ENCODE assay signal across 9 cellular contexts in genomic region chr19:56567274-56568120, GRCh38. TPM values are rescaled to one million over a fixed set of nuclear protein-coding genes. Genes with fewer than 3 reads are reported as not detected.
A peak's percentile ranks its signal among the peaks of the same experiment; 100 is the strongest.
DNase-seq lines count a peak whose midpoint lies in the region; ATAC-seq, FAIRE-seq and TF ChIP-seq lines count a peak whose summit lies in the region.
"Had no signal": no experiment of that assay in that cellular context is flagged by ENCODE, and none has a peak within 500 bp of the region (broad histone marks: within the 10 kb centered on the region; RNA-seq: fewer than 3 reads in every experiment).

ZNF470 (plus strand) TSS chr19:56567468; CDS start chr19:56570312, 2,844 bp downstream.

- H4K91ac ChIP-seq in H1 (replicated peaks; ENCODE audit: insufficient read length, low read length): peak within 1 kb of the TSS; percentile 98

- no peaks in the 10 kb centered on the region for H3K27me3 ChIP-seq in H1 (replicated peaks in 1 of 4; ENCODE audit: control insufficient read depth in 3 of 4, extremely low read depth in 1 of 4, insufficient read depth in 3 of 4, low read length in 3 of 4)

- H2BK12ac ChIP-seq in H1 (ENCODE audit: low read depth, low read length): peak within 1 kb of the TSS; percentile 27; the same call in 1 of the 2 replicates

- no peak within 1 kb of the TSS for H2BK15ac ChIP-seq in H1 (ENCODE audit: low read length)

- peaks cover 2 to 37% (median 17%) of the 10 kb centered on the region in 4 experiments; a peak in 7 of 8 replicates for H3K36me3 ChIP-seq in H1 (ENCODE audit: control insufficient read depth in 2 of 4, insufficient read depth in 4 of 4, low read length in 3 of 4)

- H3K4me1 ChIP-seq in H1 (replicated peaks in 1 of 4; ENCODE audit: control insufficient read depth in 3 of 4, insufficient read depth in 4 of 4, low read length in 3 of 4): no peaks in the 10 kb centered on the region; a peak in 1 of 7 replicates

- peak within 1 kb of the TSS; percentile 93 for H3K4me3 Mint-ChIP-seq in activated CD8-positive, alpha-beta memory T cell treated with anti-CD3 and anti-CD28 coated beads, Interleukin-2, amount 10 ng/mL, durations not matched to agents 7 days and 5 days
- peak within 1 kb of the TSS; percentile 92 for H3K4me3 Mint-ChIP-seq in memory B cell

- no peak within 1 kb of the TSS for H3K27ac ChIP-seq in H1 (ENCODE audit: low read depth, low read length)

- TF ChIP-seq EP300 in H1 (IDR thresholded peaks at IDR 0.05; ENCODE audit: borderline replicate concordance in 1 of 2, low read depth in 2 of 2, low read length in 2 of 2): no peak

- H3K56ac ChIP-seq in H1 (replicated peaks; ENCODE audit: insufficient read length, low read depth, low read length): no peak within 1 kb of the TSS

- H3K4me1 Mint-ChIP-seq in activated CD8-positive, alpha-beta memory T cell treated with anti-CD3 and anti-CD28 coated beads, Interleukin-2, amount 10 ng/mL, durations not matched to agents 7 days and 5 days: peaks cover 15% of the 10 kb centered on the region
- H3K4me1 Mint-ChIP-seq in memory B cell: peaks cover 13% of the 10 kb centered on the region

- H4K5ac ChIP-seq in H1 (ENCODE audit: insufficient read length, low read depth, low read length): peak within 1 kb of the TSS; percentile 72

- TF ChIP-seq CTCF in H1 (IDR thresholded peaks at IDR 0.05; ENCODE audit: control extremely low read depth in 1 of 3, insufficient read depth in 1 of 3, low read depth in 1 of 3, low read length in 3 of 3): no peak

- peak within 1 kb of the TSS; percentile 62 to 93 for H3K4me2 ChIP-seq in H1 (ENCODE audit: insufficient read depth in 1 of 2, low read depth in 2 of 2, low read length in 2 of 2)

- no peak within 1 kb of the TSS for H2AK5ac ChIP-seq in H1 (ENCODE audit: low read depth, low read length)

- peak within 1 kb of the TSS; percentile 78 for H3K18ac ChIP-seq in H1 (ENCODE audit: extremely low read depth, low read length)

- CTCF ChIA-PET in activated CD8-positive, alpha-beta memory T cell treated with anti-CD3 and anti-CD28 coated beads, Interleukin-2, amount 10 ng/mL, durations not matched to agents 7 days and 5 days (lab: Charles Lee): interaction anchor here (0.8 kb wide), 1 partner anchor 29 kb away, joined by 4 read pairs; the partner anchor contains the start of gene ZFP28
- CTCF ChIA-PET in H1 (lab: Charles Lee; ENCODE audit: partially characterized antibody): interaction anchor here (0.6 to 1.0 kb wide), 2 partner anchors 19 to 274 kb away, joined by 3 read pairs; no protein-coding TSS in a partner anchor

- peaks cover 30% of the 10 kb centered on the region for H3K9me3 Mint-ChIP-seq in activated CD8-positive, alpha-beta memory T cell treated with anti-CD3 and anti-CD28 coated beads, Interleukin-2, amount 10 ng/mL, durations not matched to agents 7 days and 5 days (ENCODE audit: low read depth)
- peaks cover 19% of the 10 kb centered on the region for H3K9me3 Mint-ChIP-seq in memory B cell

- H3K23me2 ChIP-seq in H1 (ENCODE audit: low read depth, low read length): peaks cover 6% of the 10 kb centered on the region; the same call in 1 of the 2 replicates

- WGBS in H1 (ENCODE audit: extremely low coverage in 1 of 2, insufficient coverage in 1 of 2, insufficient read length in 1 of 2, insufficient replicate concordance in 2 of 2, low coverage in 1 of 2, low lambda C conversion rate in 2 of 2, missing lambda C conversion rate in 1 of 2), 2 experiments: 6% methylated on average over 59 of the region's 66 CpGs; no CpG with 5 or more reads in 1 of the 2 experiments

- no peaks in the 10 kb centered on the region for H3K79me2 ChIP-seq in H1 (ENCODE audit: control insufficient read depth in 1 of 2, insufficient read depth in 2 of 2, low read length in 2 of 2)

- DNase-seq in AG08396 (ENCODE audit: low spot score) (peak; percentile 96), NCI-H748 treated with DMSO at 0.1 percent for 48 hours (lab: John Stamatoyannopoulos, UW) (peak; percentile 93), H1 (ENCODE audit: low read depth in 1 of 2, low spot score in 2 of 2) (peak; percentile 44 to 94), memory B cell (ENCODE audit: low spot score in 2 of 2) (peak; percentile 80 to 91)
- peak; percentile 95 for DNase-seq in activated CD8-positive, alpha-beta memory T cell treated with anti-CD3 and anti-CD28 coated beads, Interleukin-2, amount 10 ng/mL, durations not matched to agents 7 days and 5 days
- DNase-seq in stimulated activated CD4-positive, alpha-beta T cell treated with anti-CD3 and anti-CD28 coated beads, TNF-alpha, amount 100 ng/mL, for 48 hours (ENCODE audit: low read depth in 3 of 3): peak; percentile 73 to 83 (median 80)

- peak within 1 kb of the TSS; percentile 87 for H3K27ac Mint-ChIP-seq in activated CD8-positive, alpha-beta memory T cell treated with anti-CD3 and anti-CD28 coated beads, Interleukin-2, amount 10 ng/mL, durations not matched to agents 7 days and 5 days
- H3K27ac Mint-ChIP-seq in memory B cell: peak within 1 kb of the TSS; percentile 80

- no peaks in the 10 kb centered on the region for H3K27me3 Mint-ChIP-seq in activated CD8-positive, alpha-beta memory T cell treated with anti-CD3 and anti-CD28 coated beads, Interleukin-2, amount 10 ng/mL, durations not matched to agents 7 days and 5 days
- H3K27me3 Mint-ChIP-seq in memory B cell: no peaks in the 10 kb centered on the region

- H3K79me1 ChIP-seq in H1 (ENCODE audit: low read depth, low read length): no peaks in the 10 kb centered on the region

- H3K23ac ChIP-seq in H1 (ENCODE audit: insufficient read length): no peak within 1 kb of the TSS

- no peaks in the 10 kb centered on the region for H4K20me1 ChIP-seq in H1 (replicated peaks in 1 of 2; ENCODE audit: control insufficient read depth in 1 of 2, insufficient read depth in 2 of 2, low read length in 2 of 2)

- TF ChIP-seq POLR2A in GM18951 (IDR thresholded peaks at IDR 0.05; ENCODE audit: extremely low read depth, insufficient read depth, insufficient read length): peak; percentile 39
- TF ChIP-seq POLR2A in H1 (IDR thresholded peaks at IDR 0.05; ENCODE audit: control extremely low read depth in 1 of 2, low read depth in 2 of 2, low read length in 2 of 2): peak in 1 of 2 experiments; percentile 32; a peak in 1 of 3 replicates

- peak within 1 kb of the TSS; percentile 31; the same call in 1 of the 2 replicates for H4K8ac ChIP-seq in H1 (ENCODE audit: extremely low read depth, insufficient read depth, low read length)

- H2BK20ac ChIP-seq in H1 (ENCODE audit: low read length): no peak within 1 kb of the TSS

- peak within 1 kb of the TSS; percentile 55 to 98 (median 96) for H3K4me3 ChIP-seq in H1 (ENCODE audit: extremely low read depth in 1 of 4, insufficient read depth in 2 of 4, low read depth in 3 of 4, low read length in 4 of 4)

- no peak for TF ChIP-seq RAD21 in H1 (IDR thresholded peaks at IDR 0.05 in 1 of 2, conservative IDR thresholded peaks at IDR 0.05 in 1 of 2; ENCODE audit: low read depth in 2 of 2, low read length in 2 of 2)

- POLR2A ChIA-PET in H1 (lab: Charles Lee; ENCODE audit: partially characterized antibody): interaction anchor here (0.8 kb wide), 1 partner anchor 14 kb away, joined by 3 read pairs; no protein-coding TSS in a partner anchor

- H3K4ac ChIP-seq in H1 (replicated peaks; ENCODE audit: insufficient read length, low read depth, low read length): no peak within 1 kb of the TSS

- ATAC-seq in HG03175 (IDR thresholded peaks at IDR 0.05; ENCODE audit: unreplicated experiment) (peak; percentile 97), memory B cell (ENCODE audit: low read depth) (peak; percentile 96)
- ATAC-seq in activated CD8-positive, alpha-beta memory T cell treated with anti-CD3 and anti-CD28 coated beads, Interleukin-2, amount 10 ng/mL, durations not matched to agents 7 days and 5 days: peak; percentile 98
- ATAC-seq: HCT116 had no signal

- peak within 1 kb of the TSS; percentile 1 to 73 (median 40); a peak in 5 of 7 replicates for H3K9ac ChIP-seq in H1 (replicated peaks in 1 of 4; ENCODE audit: extremely low read depth in 1 of 4, low read depth in 3 of 4, low read length in 3 of 4)

- no peak within 1 kb of the TSS for H2BK120ac ChIP-seq in H1 (replicated peaks; ENCODE audit: low read depth, low read length)

- in situ Hi-C loops in GM18951 (cut with MboI; ENCODE audit: low sequenced_read_pairs, unreplicated experiment): no loop called here

- peak within 1 kb of the TSS; percentile 99 for H2AFZ ChIP-seq in H1 (ENCODE audit: low read length)

- peak within 1 kb of the TSS; percentile 91; the same call in 1 of the 2 replicates for H2BK5ac ChIP-seq in H1 (ENCODE audit: low read depth, low read length)

- H3K36me3 Mint-ChIP-seq in activated CD8-positive, alpha-beta memory T cell treated with anti-CD3 and anti-CD28 coated beads, Interleukin-2, amount 10 ng/mL, durations not matched to agents 7 days and 5 days: peaks cover 60% of the 10 kb centered on the region
- peaks cover 48% of the 10 kb centered on the region for H3K36me3 Mint-ChIP-seq in memory B cell

- H3K9me3 ChIP-seq in H1 (ENCODE audit: insufficient read depth in 2 of 2, low read depth in 1 of 2, low read length in 1 of 2): peaks cover 33 to 40% of the 10 kb centered on the region in 2 experiments

- no peak within 1 kb of the TSS for H3K14ac ChIP-seq in H1 (ENCODE audit: insufficient read length)

- FAIRE-seq in H1 (lab: Jason Lieb, UNC): no peak

TF ChIP-seq in H1, 55 proteins besides CTCF, POLR2A, EP300 and RAD21 (continues in another document):
- TF ChIP-seq TEAD4 (IDR thresholded peaks at IDR 0.05; ENCODE audit: low read depth, low read length): 0 out of 2 replicates have a peak, but pooled peaks have one; percentile 5
- peak; percentile 57; the same call in 1 of the 2 replicates for TF ChIP-seq TAF1 (IDR thresholded peaks at IDR 0.05; ENCODE audit: low read depth, low read length)
- peak; percentile 84; the same call in 1 of the 2 replicates for TF ChIP-seq GABPA (IDR thresholded peaks at IDR 0.05; ENCODE audit: borderline replicate concordance, insufficient read depth, low read length)
- TF ChIP-seq ASH2L (IDR thresholded peaks at IDR 0.05; ENCODE audit: low read length): peak; percentile 71
- no peak for TF ChIP-seq NRF1 (IDR thresholded peaks at IDR 0.05; ENCODE audit: low read depth, low read length)
- TF ChIP-seq SIRT6 (IDR thresholded peaks at IDR 0.05; ENCODE audit: low read length): no peak
- 0 out of 2 replicates have a peak, but pooled peaks have one; percentile 42 for TF ChIP-seq CREB1 (IDR thresholded peaks at IDR 0.05)
- TF ChIP-seq BRCA1 (IDR thresholded peaks at IDR 0.05; ENCODE audit: low read depth, low read length): no peak

RNA-seq across cellular contexts. Expression of gene ZNF470, which starts in this region (rescaled TPM):
- total RNA-seq in activated CD8-positive, alpha-beta memory T cell treated with anti-CD3 and anti-CD28 coated beads, Interleukin-2, amount 10 ng/mL, durations not matched to agents 7 days and 5 days: 1 to 10 TPM; 4.0 TPM
- total RNA-seq in H1 (2021; fragmentation: NEBNext Ultra II Directional; extraction: Animal tissue kit (Norgen Biotek cat#: 25700)): 6.8 and 8.8 TPM in 2 replicates
- 1.9 and 2.0 TPM in 2 replicates for polyA plus RNA-seq in H1 (2011; rRNA removed)
- polyA plus RNA-seq in H1 (2011; cell fraction: cytosol; rRNA removed): 2.8 TPM
- polyA plus RNA-seq in H1 (2011; cell fraction: nucleus; rRNA removed): 6.7 TPM
- 4.8 to 7.2 TPM (median 6.1 TPM) in 4 replicates for polyA plus RNA-seq in H1 (2012, experiment 1 of 2)
- polyA plus RNA-seq in H1 (2012, experiment 2 of 2): 0.49 TPM
- polyA plus RNA-seq in H1 (2013, experiment 1 of 2): 7.4 TPM
- 6.4 TPM for polyA plus RNA-seq in H1 (2013, experiment 2 of 2)
- polyA minus RNA-seq in H1 (2011; rRNA and poly(A)+ RNA removed): 3.8 and 6.8 TPM in 2 replicates
- 2.9 TPM for polyA minus RNA-seq in H1 (2011; cell fraction: cytosol; rRNA and poly(A)+ RNA removed)
- 13.6 TPM for polyA minus RNA-seq in H1 (2011; cell fraction: nucleus; rRNA and poly(A)+ RNA removed)
